ENCODE assay signal across 14 cellular contexts in the genomic region with DNA sequence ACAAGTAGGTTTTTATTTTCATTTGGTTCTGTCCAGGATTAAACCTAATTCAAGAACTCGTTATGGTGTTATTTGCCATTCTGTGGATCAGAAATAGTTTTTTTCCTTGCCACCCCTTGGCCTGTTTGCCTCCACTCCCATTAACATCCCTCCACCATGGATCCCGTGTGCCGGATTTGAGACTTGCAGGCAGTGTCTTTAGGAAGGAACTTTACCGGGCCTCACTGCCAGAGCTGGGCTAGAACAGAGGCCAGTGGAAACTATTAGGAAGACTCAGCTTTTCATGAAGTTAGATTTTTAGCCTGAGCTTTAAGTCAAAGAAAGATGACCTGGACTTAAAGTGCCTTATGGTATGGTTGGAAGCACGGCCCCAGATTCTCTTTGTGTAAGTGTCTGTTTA. TPM values are rescaled to one million over a fixed set of nuclear protein-coding genes. Genes with fewer than 3 reads are reported as not detected.
DNase-seq lines count a peak whose midpoint lies in the region; ATAC-seq and TF ChIP-seq lines count a peak whose summit lies in the region.
"Had no signal": no experiment of that assay in that cellular context is flagged by ENCODE, and none has a peak within 500 bp of the region (broad histone marks: within the 10 kb centered on the region; RNA-seq: fewer than 3 reads in every experiment).

No MANE protein-coding gene starts in this region.

- ATAC-seq in GM18517 (IDR thresholded peaks at IDR 0.05; ENCODE audit: unreplicated experiment) (no peak), Right ventricle myocardium inferior (no peak)
- no peak for ATAC-seq in stimulated activated effector memory CD8-positive, alpha-beta T cell treated with anti-CD3 and anti-CD28 coated beads, Interleukin-12 subunit alpha, Interleukin-12 subunit beta, amount 100 ng/mL, for 72 hours
- ATAC-seq: gastroesophageal sphincter had no signal

- H3K27me3 Mint-ChIP-seq in activated T-helper 2 cell treated with anti-CD3 and anti-CD28 coated beads, Interferon-gamma antibody, Interleukin-2, Interleukin-4, amounts not matched to agents 10 μg/mL and 5 μg/mL and 100 μg/mL, durations not matched to agents 14 hours and 24 hours and 36 hours (ENCODE audit: low read depth), result no peaks in the 10 kb centered on the region
- H3K27me3 Mint-ChIP-seq: activated T-cell treated with anti-CD3 and anti-CD28 coated beads, Interleukin-2, amount 50 U/mL, for 24 hours had no signal

- peaks cover 31% of the 10 kb centered on the region for H3K36me3 Mint-ChIP-seq in activated T-helper 2 cell treated with anti-CD3 and anti-CD28 coated beads, Interferon-gamma antibody, Interleukin-2, Interleukin-4, amounts not matched to agents 10 μg/mL and 5 μg/mL and 100 μg/mL, durations not matched to agents 14 hours and 24 hours and 36 hours (ENCODE audit: low read depth)
- peaks cover 5% of the 10 kb centered on the region for H3K36me3 Mint-ChIP-seq in stimulated activated effector memory CD8-positive, alpha-beta T cell treated with anti-CD3 and anti-CD28 coated beads, Interleukin-12 subunit alpha, Interleukin-12 subunit beta, amount 100 ng/mL, for 72 hours

- TF ChIP-seq EP300 in ovary (IDR thresholded peaks at IDR 0.05), result no peak

- no peak for TF ChIP-seq POLR2A in ovary (IDR thresholded peaks at IDR 0.05)

- H3K27me3 ChIP-seq in ovary, result no peaks in the 10 kb centered on the region
- H3K27me3 ChIP-seq: brain microvascular endothelial cell, gastroesophageal sphincter had no signal

- H3K36me3 ChIP-seq in ovary, result no peaks in the 10 kb centered on the region
- H3K36me3 ChIP-seq: brain microvascular endothelial cell, gastroesophageal sphincter had no signal

- H3K4me3 Mint-ChIP-seq in activated T-helper 2 cell treated with anti-CD3 and anti-CD28 coated beads, Interferon-gamma antibody, Interleukin-2, Interleukin-4, amounts not matched to agents 10 μg/mL and 5 μg/mL and 100 μg/mL, durations not matched to agents 14 hours and 24 hours and 36 hours (ENCODE audit: low read depth), result peak overlapping the region; percentile 34
- no peak overlapping the region for H3K4me3 Mint-ChIP-seq in stimulated activated effector memory CD8-positive, alpha-beta T cell treated with anti-CD3 and anti-CD28 coated beads, Interleukin-12 subunit alpha, Interleukin-12 subunit beta, amount 100 ng/mL, for 72 hours

- H3K9me3 ChIP-seq in ovary, result no peaks in the 10 kb centered on the region
- H3K9me3 ChIP-seq: gastroesophageal sphincter had no signal

- TF ChIP-seq CTCF in ovary (IDR thresholded peaks at IDR 0.05), result no peak

- H3K4me3 ChIP-seq in ovary, result no peak overlapping the region

- 94 to 98% (median 95%) methylated on average over 5 of the region's 5 CpGs for WGBS in ovary, 3 donors

- in situ Hi-C loops in G401 (cut with HindIII; ENCODE audit: low sequenced_read_pairs), result no loop called here

- no peak overlapping the region for H3K27ac Mint-ChIP-seq in activated T-helper 2 cell treated with anti-CD3 and anti-CD28 coated beads, Interferon-gamma antibody, Interleukin-2, Interleukin-4, amounts not matched to agents 10 μg/mL and 5 μg/mL and 100 μg/mL, durations not matched to agents 14 hours and 24 hours and 36 hours
- H3K27ac Mint-ChIP-seq in stimulated activated effector memory CD8-positive, alpha-beta T cell treated with anti-CD3 and anti-CD28 coated beads, Interleukin-12 subunit alpha, Interleukin-12 subunit beta, amount 100 ng/mL, for 72 hours, result no peak overlapping the region

- DNase-seq in Ammon's horn (ENCODE audit: low spot score) (peak; percentile 43), G401 (ENCODE audit: low spot score) (peak; percentile 29), medulla oblongata (ENCODE audit: extremely low spot score) (peak; percentile 47), ovary (no peak), Right ventricle myocardium inferior (ENCODE audit: missing footprints) (no peak)
- DNase-seq in activated T-helper 2 cell treated with anti-CD3 and anti-CD28 coated beads, Interferon-gamma antibody, Interleukin-2, Interleukin-4, amounts not matched to agents 10 μg/mL and 5 μg/mL and 100 μg/mL, durations not matched to agents 14 hours and 24 hours and 36 hours (ENCODE audit: low spot score), result no peak
- no peak for DNase-seq in stimulated activated effector memory CD8-positive, alpha-beta T cell treated with anti-CD3 and anti-CD28 coated beads, Interleukin-12 subunit alpha, Interleukin-12 subunit beta, amount 100 ng/mL, for 72 hours (ENCODE audit: low spot score in 2 of 2)
- DNase-seq: activated CD4-positive, CD25-positive, alpha-beta regulatory T cell; activated T-cell treated with anti-CD3 and anti-CD28 coated beads, Interleukin-2, amount 50 U/mL, for 24 hours; brain microvascular endothelial cell; KG1; NCI-H82 had no signal

- intact Hi-C loops in activated T-helper 2 cell treated with anti-CD3 and anti-CD28 coated beads, Interferon-gamma antibody, Interleukin-2, Interleukin-4, amounts not matched to agents 10 μg/mL and 5 μg/mL and 100 μg/mL, durations not matched to agents 14 hours and 24 hours and 36 hours (cut with micrococcal nuclease), result loop anchor here (1.0 to 5.0 kb wide), 3 partner anchors 48 to 122 kb away; partner anchors contain the start of gene MSMO1
- intact Hi-C loops in ovary (cut with DNase I) (loop anchor here in 1 of 4 donors (5.0 kb wide), 1 partner anchor 77 kb away; no protein-coding TSS in a partner anchor), Right ventricle myocardium inferior (cut with DNase I) (loop anchor here (10.0 kb wide), 1 partner anchor 95 kb away; the partner anchor contains the start of gene TMEM192)

- no peaks in the 10 kb centered on the region for H3K9me3 Mint-ChIP-seq in activated T-helper 2 cell treated with anti-CD3 and anti-CD28 coated beads, Interferon-gamma antibody, Interleukin-2, Interleukin-4, amounts not matched to agents 10 μg/mL and 5 μg/mL and 100 μg/mL, durations not matched to agents 14 hours and 24 hours and 36 hours
- no peaks in the 10 kb centered on the region for H3K9me3 Mint-ChIP-seq in stimulated activated effector memory CD8-positive, alpha-beta T cell treated with anti-CD3 and anti-CD28 coated beads, Interleukin-12 subunit alpha, Interleukin-12 subunit beta, amount 100 ng/mL, for 72 hours
- H3K9me3 Mint-ChIP-seq: activated T-cell treated with anti-CD3 and anti-CD28 coated beads, Interleukin-2, amount 50 U/mL, for 24 hours had no signal

- H3K4me1 Mint-ChIP-seq in activated T-helper 2 cell treated with anti-CD3 and anti-CD28 coated beads, Interferon-gamma antibody, Interleukin-2, Interleukin-4, amounts not matched to agents 10 μg/mL and 5 μg/mL and 100 μg/mL, durations not matched to agents 14 hours and 24 hours and 36 hours (ENCODE audit: low read depth), result peaks cover 73% of the 10 kb centered on the region
- H3K4me1 Mint-ChIP-seq in stimulated activated effector memory CD8-positive, alpha-beta T cell treated with anti-CD3 and anti-CD28 coated beads, Interleukin-12 subunit alpha, Interleukin-12 subunit beta, amount 100 ng/mL, for 72 hours, result peaks cover 76% of the 10 kb centered on the region

- H3K27ac ChIP-seq in ovary, result no peak overlapping the region
- H3K27ac ChIP-seq: brain microvascular endothelial cell, gastroesophageal sphincter had no signal

- peaks cover 4% of the 10 kb centered on the region for H3K4me1 ChIP-seq in ovary (ENCODE audit: insufficient read depth)

RNA-seq across cellular contexts. Expression of gene KLHL2, which starts 2.4 kb away (rescaled TPM):
- total RNA-seq in G401 (2014; rRNA removed; shearing (Covaris generic)), result 1.1 and 3.4 TPM in 2 replicates
- total RNA-seq in activated T-helper 2 cell treated with anti-CD3 and anti-CD28 coated beads, Interferon-gamma antibody, Interleukin-2, Interleukin-4, amounts not matched to agents 10 μg/mL and 5 μg/mL and 100 μg/mL, durations not matched to agents 14 hours and 24 hours and 36 hours, result 30.3 and 32.3 TPM in 2 replicates
- total RNA-seq in ovary (10 to 100 TPM in 5 of 7 donors, 1 to 10 TPM in 2; 8.1 to 19.3 (median 11.7) TPM), Right ventricle myocardium inferior (10.6 TPM)
- polyA plus RNA-seq in ovary, result 10 to 100 TPM in 1 of 2 donors, 1 to 10 TPM in 1; 7.2 to 11.4 TPM

Comparison
In these comparisons a context has a peak if more than half of its experiments do, and no peak if none do; other contexts are left out.
1. DNase-seq: peak in Ammon's horn (single experiment), G401 (single experiment) and medulla oblongata (single experiment); none in activated T-helper 2 cell treated with anti-CD3 and anti-CD28 coated beads, Interferon-gamma antibody, Interleukin-2, Interleukin-4, amounts not matched to agents 10 μg/mL and 5 μg/mL and 100 μg/mL, durations not matched to agents 14 hours and 24 hours and 36 hours (single experiment), ovary (0 of 5), stimulated activated effector memory CD8-positive, alpha-beta T cell treated with anti-CD3 and anti-CD28 coated beads, Interleukin-12 subunit alpha, Interleukin-12 subunit beta, amount 100 ng/mL, for 72 hours (0 of 2) and Right ventricle myocardium inferior (single experiment).